Comparison of ENCODE assay signal across 11 cellular contexts in the genomic region with DNA sequence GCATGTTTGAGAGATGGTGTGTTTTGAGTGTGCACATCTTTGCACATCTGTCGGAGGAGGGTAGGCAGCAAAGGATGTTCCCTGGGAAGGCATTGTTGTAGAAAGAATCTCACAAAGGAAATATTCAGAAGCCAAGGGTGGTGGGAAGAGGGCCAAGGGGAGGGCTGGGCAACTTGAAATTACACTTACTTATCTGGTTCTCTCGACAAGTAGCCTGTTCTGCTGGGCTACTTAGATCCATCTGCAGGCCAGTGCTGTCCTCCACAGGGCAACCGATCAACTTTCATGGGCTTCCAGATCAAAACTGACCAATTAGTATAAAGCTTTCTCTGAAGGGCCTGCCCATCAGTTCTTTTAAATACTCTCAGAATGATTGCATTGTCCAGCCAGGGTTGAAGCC.
"Had no signal": no experiment of that assay in that cellular context is flagged by ENCODE, and none has a peak within 500 bp of the region (broad histone marks: within the 10 kb centered on the region; RNA-seq: fewer than 3 reads in every experiment).

No MANE protein-coding gene starts in this region.

- H3K79me2 ChIP-seq: hepatocyte, parathyroid adenoma had no signal

- H3K27ac ChIP-seq: brain microvascular endothelial cell, esophagus muscularis mucosa, gastrocnemius medialis, hepatocyte, parathyroid adenoma, tibial artery, vagina had no signal

- DNase-seq: activated CD4-positive, alpha-beta T cell treated with anti-CD3 and anti-CD28 coated beads, Interleukin-2, amount 50 U/mL, for 4 hours; activated naive CD4-positive, alpha-beta T cell treated with anti-CD3 and anti-CD28 coated beads, Interleukin-2, amount 50 U/mL, for 16 hours; activated T-cell treated with anti-CD3 and anti-CD28 coated beads, Interleukin-2, amount 50 U/mL, for 1 hour; gastrocnemius medialis; stimulated activated CD4-positive, alpha-beta T cell treated with anti-CD3 and anti-CD28 coated beads, Interleukin-15, amount 100 ng/mL, for 24 hours; tibial artery had no signal

- H3K4me1 ChIP-seq: tibial artery, vagina had no signal

- H3K36me3 ChIP-seq: brain microvascular endothelial cell, esophagus muscularis mucosa, gastrocnemius medialis, tibial artery, vagina had no signal

- H3K4me2 ChIP-seq: hepatocyte had no signal

- H3K27me3 ChIP-seq: brain microvascular endothelial cell, esophagus muscularis mucosa, gastrocnemius medialis, hepatocyte, tibial artery, vagina had no signal

- H3K9ac ChIP-seq: parathyroid adenoma had no signal

- H3K4me3 ChIP-seq: esophagus muscularis mucosa, gastrocnemius medialis, hepatocyte, tibial artery, vagina had no signal
